ENCODE assay signal across 1 cellular context in genomic region chr1:8664887-8665286, GRCh38.
TF ChIP-seq lines count a peak whose summit lies in the region.

No MANE protein-coding gene starts in this region.

TF ChIP-seq in K562, 482 proteins besides CTCF, POLR2A, EP300 and RAD21 (continued from another document):
- no peak for TF ChIP-seq ZNF407 (IDR thresholded peaks at IDR 0.05; ENCODE audit: low read depth)
- peak; percentile 23; the same call in 1 of the 2 replicates for TF ChIP-seq CBFA2T3 (IDR thresholded peaks at IDR 0.05)
- no peak for TF ChIP-seq PYGO2 (tag; IDR thresholded peaks at IDR 0.05)
- no peak for TF ChIP-seq FOXJ2 (tag; IDR thresholded peaks at IDR 0.05)
- peak; percentile 23; the same call in 1 of the 2 replicates for TF ChIP-seq ARID1B (IDR thresholded peaks at IDR 0.05)
- TF ChIP-seq ZC3H11A (IDR thresholded peaks at IDR 0.05; ENCODE audit: low read depth, low read length) = no peak
- TF ChIP-seq ZNF740 (CRISPR knock-in tag; IDR thresholded peaks at IDR 0.05) = no peak
- no peak for TF ChIP-seq ZNF740 (tag; IDR thresholded peaks at IDR 0.05)
- 0 out of 2 replicates have a peak, but pooled peaks have one; percentile 65 for TF ChIP-seq ATF6 (CRISPR knock-in tag; IDR thresholded peaks at IDR 0.05)
- TF ChIP-seq MLLT1 (IDR thresholded peaks at IDR 0.05) = no peak
- no peak for TF ChIP-seq ZNF431 (CRISPR knock-in tag; IDR thresholded peaks at IDR 0.05)
- no peak for TF ChIP-seq ELF1 (tag; IDR thresholded peaks at IDR 0.05)
- TF ChIP-seq NR1H2 (CRISPR knock-in tag; IDR thresholded peaks at IDR 0.05) = 0 out of 2 replicates have a peak, but pooled peaks have one; percentile 57
- TF ChIP-seq EZH2 (IDR thresholded peaks at IDR 0.05; ENCODE audit: borderline replicate concordance, low read depth, low read length) = no peak
- TF ChIP-seq MEIS2 (IDR thresholded peaks at IDR 0.05; ENCODE audit: partially characterized antibody) = peak; percentile 49
- no peak for TF ChIP-seq ZBTB26 (CRISPR knock-in tag; IDR thresholded peaks at IDR 0.05)
- no peak for TF ChIP-seq CTBP1 (IDR thresholded peaks at IDR 0.05; ENCODE audit: borderline replicate concordance)
- TF ChIP-seq NFYB (IDR thresholded peaks at IDR 0.05; ENCODE audit: extremely low read depth, insufficient read length) = no peak
- 0 out of 2 replicates have a peak, but pooled peaks have one; percentile 16 for TF ChIP-seq ARID3A (IDR thresholded peaks at IDR 0.05; ENCODE audit: borderline replicate concordance, low read depth, low read length)
- peak; percentile 25; the same call in 1 of the 2 replicates for TF ChIP-seq TCF3 (CRISPR knock-in tag; IDR thresholded peaks at IDR 0.05)
- no peak for TF ChIP-seq MCM5 (IDR thresholded peaks at IDR 0.05; ENCODE audit: low read depth)
